Comparison of ENCODE assay signal across 8 cellular contexts in the genomic region with DNA sequence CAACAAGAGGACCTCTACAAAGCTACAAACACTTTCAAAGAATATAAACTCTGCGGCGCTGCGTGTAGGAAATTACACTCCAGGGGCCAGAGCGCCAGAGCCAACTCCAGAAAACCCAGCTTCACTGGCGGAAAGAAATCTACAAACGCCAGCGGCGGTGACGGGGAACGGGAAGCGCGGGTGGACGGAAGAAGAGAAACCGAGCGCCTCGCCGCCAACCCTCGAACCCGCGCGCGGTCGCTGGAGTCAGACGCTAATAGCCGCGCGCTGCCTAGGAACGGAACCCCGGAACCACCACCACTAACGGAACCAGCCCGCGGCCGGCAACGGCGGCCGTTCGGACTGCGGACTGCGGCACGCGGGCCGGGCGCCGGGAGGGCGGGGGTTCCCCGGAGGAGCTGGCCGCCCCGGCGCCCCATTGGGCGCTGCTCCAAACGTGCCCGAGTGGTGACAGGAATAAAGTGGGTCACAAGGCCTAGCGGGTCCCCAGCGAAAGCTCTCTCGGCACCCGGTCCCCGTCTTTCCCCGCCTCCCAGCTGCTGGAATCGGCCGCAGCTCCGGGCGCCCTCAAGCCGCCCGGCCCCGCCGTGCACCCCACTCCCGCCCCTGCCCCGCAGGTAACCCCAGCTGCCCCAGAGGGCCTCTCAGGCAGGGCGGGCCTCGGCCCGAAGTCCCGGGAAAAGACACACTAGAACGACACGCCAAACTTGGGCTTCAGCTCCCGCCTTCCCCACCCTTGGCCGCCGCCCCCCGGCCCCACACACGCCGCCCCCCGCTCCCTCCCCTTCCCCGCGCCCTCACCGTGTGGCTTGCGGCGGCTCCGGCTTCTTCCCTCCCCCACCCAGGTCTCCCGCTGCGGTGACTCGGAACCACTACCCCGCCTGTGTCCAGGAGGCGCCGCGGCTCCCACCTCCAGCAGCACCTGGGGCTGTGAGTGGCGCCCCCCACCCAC. TPM values are rescaled to one million over a fixed set of nuclear protein-coding genes. Genes with fewer than 3 reads are reported as not detected.
DNase-seq lines count a peak whose midpoint lies in the region; TF ChIP-seq lines count a peak whose summit lies in the region.

No MANE protein-coding gene starts in this region.

- H3K27me3 ChIP-seq in Loucy (ENCODE audit: insufficient read depth, low read length, poor library complexity, severe bottlenecking), result no peaks in the 10 kb centered on the region
- no peaks in the 10 kb centered on the region for H3K27me3 ChIP-seq in neuronal stem cell (ENCODE audit: control insufficient read depth in 3 of 3, insufficient read depth in 3 of 3, low read depth in 1 of 3, low read length in 3 of 3)

- no peak overlapping the region for H2BK15ac ChIP-seq in neuronal stem cell (ENCODE audit: low read length)

- H3K18ac ChIP-seq in neuronal stem cell (ENCODE audit: low read length), result peak overlapping the region; percentile 95

- H3K9ac ChIP-seq in Loucy (ENCODE audit: low read depth, low read length, poor library complexity, severe bottlenecking) (peak overlapping the region; percentile 77), neuronal stem cell (ENCODE audit: low read depth, low read length, poor library complexity) (peak overlapping the region; percentile 86)

- H3F3A ChIP-seq in Loucy (ENCODE audit: low read depth), result peaks cover 6% of the 10 kb centered on the region

- DNase-seq in EL (peak; percentile 69), H4 (ENCODE audit: low spot score) (peak; percentile 53), SHP77 treated with DMSO at 0.1 percent for 48 hours (lab: John Stamatoyannopoulos, UW) (peak; percentile 48), foreskin melanocyte (peak; percentile 65), neuronal stem cell (ENCODE audit: low spot score) (peak; percentile 55), substantia nigra (lab: John Stamatoyannopoulos, UW) (peak; percentile 14 to 90 (median 76))
- peak; percentile 31 to 49 (median 42) for DNase-seq in activated naive CD4-positive, alpha-beta T cell (lab: John Stamatoyannopoulos, UW)

- H2BK12ac ChIP-seq in neuronal stem cell (ENCODE audit: low read length), result no peak overlapping the region

- peak overlapping the region; percentile 98 for H3K23ac ChIP-seq in neuronal stem cell (ENCODE audit: low read depth, low read length, poor library complexity)

- H2AFZ ChIP-seq in Loucy (ENCODE audit: low read length) (peak overlapping the region; percentile 91), neuronal stem cell (ENCODE audit: low read length) (peak overlapping the region; percentile 98)

- H3K36me3 ChIP-seq in Loucy (ENCODE audit: insufficient read depth, low read length) (no peaks in the 10 kb centered on the region), neuronal stem cell (replicated peaks in 1 of 2; ENCODE audit: control insufficient read depth in 2 of 2, insufficient read depth in 2 of 2, low read length in 2 of 2) (no peaks in the 10 kb centered on the region)

- H4K8ac ChIP-seq in neuronal stem cell (ENCODE audit: low read depth, low read length), result no peak overlapping the region

- peak overlapping the region; percentile 93 for H3K4me3 ChIP-seq in Loucy (ENCODE audit: low read length, poor library complexity, severe bottlenecking)
- H3K4me3 ChIP-seq in neuronal stem cell (ENCODE audit: low read length in 2 of 2), result peak overlapping the region; percentile 82 to 90

- H3K9me2 ChIP-seq in Loucy (replicated peaks; ENCODE audit: low read depth, low read length), result no peaks in the 10 kb centered on the region

- peak overlapping the region; percentile 23 for H3K4ac ChIP-seq in neuronal stem cell (ENCODE audit: low read length)

- peak overlapping the region; percentile 94 for H2BK5ac ChIP-seq in neuronal stem cell (ENCODE audit: low read length)

- peaks cover 2% of the 10 kb centered on the region for H3K79me1 ChIP-seq in neuronal stem cell (ENCODE audit: low read depth, low read length)

- H3K4me1 ChIP-seq in Loucy (ENCODE audit: insufficient read depth, low read length, poor library complexity, severe bottlenecking) (peaks cover 30% of the 10 kb centered on the region), neuronal stem cell (ENCODE audit: control insufficient read depth in 2 of 2, insufficient read depth in 1 of 2, low read depth in 1 of 2, low read length in 2 of 2) (peaks cover 0 to 10% of the 10 kb centered on the region in 2 donors)

- no peak for TF ChIP-seq CTCF in Loucy (conservative IDR thresholded peaks at IDR 0.05; ENCODE audit: low read length)

- H2AK5ac ChIP-seq in neuronal stem cell (ENCODE audit: low read depth, low read length), result no peak overlapping the region

- H3K27ac ChIP-seq in neuronal stem cell (replicated peaks; ENCODE audit: low read length) (peak overlapping the region; percentile 88), substantia nigra (ENCODE audit: low read depth, low read length, poor library complexity, severe bottlenecking) (peak overlapping the region; percentile 93)

- H2BK120ac ChIP-seq in neuronal stem cell (ENCODE audit: low read depth, low read length), result no peak overlapping the region

- H4K20me1 ChIP-seq in Loucy (ENCODE audit: insufficient read depth, low read length, poor library complexity, severe bottlenecking), result no peaks in the 10 kb centered on the region

- peak overlapping the region; percentile 83 for H3K4me2 ChIP-seq in Loucy (ENCODE audit: low read depth, low read length, poor library complexity, severe bottlenecking)
- peak overlapping the region; percentile 72 for H3K4me2 ChIP-seq in neuronal stem cell (ENCODE audit: insufficient read depth, low read length, poor library complexity, severe bottlenecking)

- H3K9me3 ChIP-seq in Loucy (ENCODE audit: insufficient read depth, low read depth, low read length), result no peaks in the 10 kb centered on the region
- H3K9me3 ChIP-seq in neuronal stem cell (replicated peaks in 1 of 2; ENCODE audit: control insufficient read depth in 2 of 2, insufficient read depth in 1 of 2, low read depth in 1 of 2, low read length in 2 of 2), result no peaks in the 10 kb centered on the region

- H4K91ac ChIP-seq in neuronal stem cell (ENCODE audit: low read depth, low read length, poor library complexity), result no peak overlapping the region

- WGBS in neuronal stem cell (ENCODE audit: extremely low coverage in 2 of 2, insufficient read length in 2 of 2, insufficient replicate concordance in 1 of 2), 2 donors, result no CpG with 5 or more reads among the region's 95 CpGs

- no peaks in the 10 kb centered on the region for H3K79me2 ChIP-seq in Loucy (ENCODE audit: insufficient read depth, low read length)

- peak overlapping the region; percentile 94 for H3K14ac ChIP-seq in neuronal stem cell (ENCODE audit: low read length)

RNA-seq across cellular contexts. Expression of a gene that starts 0.8 kb away (rescaled TPM):
- total RNA-seq in H4 (2014; rRNA removed; shearing (Covaris generic)), result 12.3 and 19.5 TPM in 2 replicates
- polyA plus RNA-seq in neuronal stem cell (2013, experiment 1 of 2), result 8.6 TPM
- polyA plus RNA-seq in neuronal stem cell (2013, experiment 2 of 2), result 9.3 TPM

RNA-seq across cellular contexts. Expression of a gene that starts 46.1 kb away (rescaled TPM):
- not detected in 2 replicates for total RNA-seq in H4 (2014; rRNA removed; shearing (Covaris generic))
- polyA plus RNA-seq in neuronal stem cell (2013, experiment 1 of 2), result not detected
- not detected for polyA plus RNA-seq in neuronal stem cell (2013, experiment 2 of 2)

Comparison
In these comparisons a context has a peak if more than half of its experiments do, and no peak if none do; other contexts are left out.
1. Peak in every context shown above with its lines: DNase-seq, H3K4me3 ChIP-seq and H3K27ac ChIP-seq.